15 cellular contexts compared by ENCODE assay signal in the genomic region with DNA sequence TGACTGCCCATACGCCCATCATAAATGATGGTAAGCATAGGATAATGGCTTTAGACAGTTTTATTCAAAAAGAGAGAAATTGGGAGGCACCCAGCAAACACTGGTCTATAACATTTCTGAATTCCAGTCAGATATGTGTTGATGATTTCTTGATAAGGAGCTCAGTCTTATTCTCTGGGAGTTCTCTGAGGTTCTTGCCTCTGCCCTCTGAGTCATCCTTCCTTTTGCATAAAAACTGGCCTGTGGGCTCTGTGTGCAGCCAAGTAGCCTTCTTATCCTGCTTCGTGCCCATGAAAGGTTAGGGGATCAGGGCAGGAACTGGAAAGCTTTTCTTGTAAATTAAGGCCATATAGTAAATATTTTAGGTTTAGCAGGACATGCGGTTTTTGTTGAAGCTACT. TPM values are rescaled to one million over a fixed set of nuclear protein-coding genes. Genes with fewer than 3 reads are reported as not detected.
DNase-seq lines count a peak whose midpoint lies in the region; ATAC-seq and TF ChIP-seq lines count a peak whose summit lies in the region.
"Had no signal": no experiment of that assay in that cellular context is flagged by ENCODE, and none has a peak within 500 bp of the region (broad histone marks: within the 10 kb centered on the region; RNA-seq: fewer than 3 reads in every experiment).

No MANE protein-coding gene starts in this region.

- POLR2A ChIA-PET in SK-N-SH (lab: Yijun Ruan, JAX), result no interaction called here

- H3K4me3 ChIP-seq in GM23248 (0 out of 2 replicates have a peak overlapping the region, but pooled peaks have one; percentile 5), SK-N-SH (ENCODE audit: low read depth in 2 of 2, low read length in 1 of 2) (no peak overlapping the region), thyroid gland (replicated peaks in 1 of 3) (no peak overlapping the region)
- H3K4me3 ChIP-seq: ascending aorta, heart left ventricle had no signal

- peak in 1 of 2 experiments; percentile 28; a peak in 1 of 4 replicates for TF ChIP-seq EP300 in SK-N-SH (IDR thresholded peaks at IDR 0.05; ENCODE audit: borderline replicate concordance in 1 of 2, low read depth in 1 of 2, low read length in 1 of 2)

- H4K20me1 ChIP-seq in GM23248 (ENCODE audit: insufficient read depth) (no peaks in the 10 kb centered on the region), SK-N-SH (ENCODE audit: insufficient read depth) (no peaks in the 10 kb centered on the region)

- ATAC-seq in esophagus mucosa, result no peak
- ATAC-seq: heart left ventricle had no signal

- no peak overlapping the region for H3K9ac ChIP-seq in GM23248
- H3K9ac ChIP-seq in SK-N-SH, result no peak overlapping the region
- H3K9ac ChIP-seq: KMS-11 had no signal

- H3F3A ChIP-seq in GM23248 (ENCODE audit: insufficient read depth) (peaks cover 54% of the 10 kb centered on the region), SK-N-SH (replicated peaks; ENCODE audit: insufficient read depth) (peaks cover 5% of the 10 kb centered on the region)

- peaks cover 35% of the 10 kb centered on the region for H3K4me1 ChIP-seq in GM23248 (ENCODE audit: insufficient read depth)
- peaks cover 0 to 8% of the 10 kb centered on the region in 2 experiments; a peak in 1 of 4 replicates for H3K4me1 ChIP-seq in SK-N-SH (ENCODE audit: control insufficient read depth in 1 of 2, insufficient read depth in 2 of 2, low read depth in 1 of 2, low read length in 1 of 2)
- no peaks in the 10 kb centered on the region for H3K4me1 ChIP-seq in thyroid gland
- H3K4me1 ChIP-seq: ascending aorta had no signal

- 61 to 66% methylated on average over 3 of the region's 3 CpGs for WGBS in GM23248 (ENCODE audit: low coverage in 1 of 2, low lambda C conversion rate in 2 of 2, missing lambda C conversion rate in 2 of 2), 2 experiments
- WGBS in SK-N-SH (ENCODE audit: low lambda C conversion rate), result 42% methylated on average over 3 of the region's 3 CpGs
- WGBS in thyroid gland, 2 donors, result 88 to 95% methylated on average over 3 of the region's 3 CpGs

- DNase-seq in GM23248 (peak; percentile 84), SK-N-SH (no peak), fibroblast of gingiva (ENCODE audit: low read depth) (peak; percentile 26), pulmonary artery endothelial cell (ENCODE audit: low read depth, low spot score) (peak; percentile 66), thyroid gland (no peak), CD1c-positive myeloid dendritic cell (ENCODE audit: extremely low spot score) (no peak), NCI-H524 (lab: John Stamatoyannopoulos, UW) (no peak)
- DNase-seq: DMS53; heart left ventricle; NCI-H446; stimulated activated CD4-positive, alpha-beta T cell treated with anti-CD3 and anti-CD28 coated beads, Interleukin-12 subunit alpha, Interleukin-12 subunit beta, amount 100 ng/mL, for 4 hours; T-helper 1 cell had no signal

- H3K9me2 ChIP-seq in GM23248 (ENCODE audit: insufficient read depth) (no peaks in the 10 kb centered on the region), SK-N-SH (no peaks in the 10 kb centered on the region)

- TF ChIP-seq POLR2A in thyroid gland (IDR thresholded peaks at IDR 0.05), result no peak

- H3K9me3 ChIP-seq in GM23248 (ENCODE audit: low read depth) (no peaks in the 10 kb centered on the region), SK-N-SH (no peaks in the 10 kb centered on the region), thyroid gland (no peaks in the 10 kb centered on the region)
- H3K9me3 ChIP-seq: ascending aorta, heart left ventricle had no signal

- intact Hi-C loops in thyroid gland (cut with DNase I), result no loop called here

- TF ChIP-seq CTCF in SK-N-SH (IDR thresholded peaks at IDR 0.05), result no peak
- TF ChIP-seq CTCF in thyroid gland (IDR thresholded peaks at IDR 0.05), result no peak

- H3K36me3 ChIP-seq in GM23248 (ENCODE audit: low read depth) (peaks cover 44% of the 10 kb centered on the region), SK-N-SH (replicated peaks in 1 of 2; ENCODE audit: control insufficient read depth in 1 of 2, insufficient read depth in 2 of 2, low read length in 1 of 2) (peaks cover 53 to 57% of the 10 kb centered on the region in 2 experiments), thyroid gland (peaks cover 3 to 6% of the 10 kb centered on the region in 2 donors)

- no peak overlapping the region for H2AFZ ChIP-seq in GM23248
- no peak overlapping the region for H2AFZ ChIP-seq in SK-N-SH (ENCODE audit: low read depth)

- in situ Hi-C loops in GM23248 (cut with MboI), result no loop called here

- H3K27ac ChIP-seq in GM23248 (0 out of 2 replicates have a peak overlapping the region, but pooled peaks have one; percentile 7), SK-N-SH (ENCODE audit: low read depth in 2 of 2, low read length in 1 of 2) (peak overlapping the region; percentile 58 to 64; a peak in 3 of 4 replicates), thyroid gland (no peak overlapping the region)
- H3K27ac ChIP-seq: ascending aorta, heart left ventricle, KMS-11 had no signal

- CTCF ChIA-PET in SK-N-SH (lab: Yijun Ruan, JAX), result interaction anchor here (0.6 kb wide), 1 partner anchor 577 kb away, joined by 3 read pairs; no protein-coding TSS in a partner anchor

- H3K27me3 ChIP-seq in GM23248 (replicated peaks; ENCODE audit: insufficient read depth), result no peaks in the 10 kb centered on the region
- H3K27me3 ChIP-seq in SK-N-SH (ENCODE audit: insufficient read depth), result no peaks in the 10 kb centered on the region
- no peaks in the 10 kb centered on the region for H3K27me3 ChIP-seq in thyroid gland
- H3K27me3 ChIP-seq: ascending aorta, heart left ventricle had no signal

- no peak for TF ChIP-seq RAD21 in SK-N-SH (IDR thresholded peaks at IDR 0.05; ENCODE audit: low read length)

- H3K79me2 ChIP-seq in GM23248 (ENCODE audit: insufficient read depth), result no peaks in the 10 kb centered on the region
- no peaks in the 10 kb centered on the region for H3K79me2 ChIP-seq in SK-N-SH (ENCODE audit: insufficient read depth)

- peak overlapping the region; percentile 32 for H3K4me2 ChIP-seq in GM23248 (ENCODE audit: unreplicated experiment)
- peak overlapping the region; percentile 14; the same call in 1 of the 2 replicates for H3K4me2 ChIP-seq in SK-N-SH
- H3K4me2 ChIP-seq: KMS-11 had no signal

TF ChIP-seq in SK-N-SH, 30 proteins besides CTCF, POLR2A, EP300 and RAD21 (continues in another document):
- TF ChIP-seq RFX5 (IDR thresholded peaks at IDR 0.05; ENCODE audit: low read length), result no peak
- TF ChIP-seq RCOR1 (IDR thresholded peaks at IDR 0.05; ENCODE audit: low read length), result no peak
- no peak for TF ChIP-seq GATA2 (CRISPR knock-in tag; IDR thresholded peaks at IDR 0.05)
- TF ChIP-seq SMC3 (IDR thresholded peaks at IDR 0.05; ENCODE audit: low read depth, low read length), result no peak
- TF ChIP-seq, protein P1, sequence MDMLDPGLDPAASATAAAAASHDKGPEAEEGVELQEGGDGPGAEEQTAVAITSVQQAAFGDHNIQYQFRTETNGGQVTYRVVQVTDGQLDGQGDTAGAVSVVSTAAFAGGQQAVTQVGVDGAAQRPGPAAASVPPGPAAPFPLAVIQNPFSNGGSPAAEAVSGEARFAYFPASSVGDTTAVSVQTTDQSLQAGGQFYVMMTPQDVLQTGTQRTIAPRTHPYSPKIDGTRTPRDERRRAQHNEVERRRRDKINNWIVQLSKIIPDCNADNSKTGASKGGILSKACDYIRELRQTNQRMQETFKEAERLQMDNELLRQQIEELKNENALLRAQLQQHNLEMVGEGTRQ (IDR thresholded peaks at IDR 0.05; ENCODE audit: borderline replicate concordance, low read depth, low read length), result no peak
- 0 out of 2 replicates have a peak, but pooled peaks have one; percentile 13 for TF ChIP-seq POLR2AphosphoS5 (IDR thresholded peaks at IDR 0.05; ENCODE audit: low read depth, low read length)
- TF ChIP-seq, protein P2, sequence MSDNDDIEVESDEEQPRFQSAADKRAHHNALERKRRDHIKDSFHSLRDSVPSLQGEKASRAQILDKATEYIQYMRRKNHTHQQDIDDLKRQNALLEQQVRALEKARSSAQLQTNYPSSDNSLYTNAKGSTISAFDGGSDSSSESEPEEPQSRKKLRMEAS (IDR thresholded peaks at IDR 0.05; ENCODE audit: low read depth), result 0 out of 2 replicates have a peak, but pooled peaks have one; percentile 14
- TF ChIP-seq TEAD4 (IDR thresholded peaks at IDR 0.05; ENCODE audit: borderline replicate concordance, insufficient read depth), result peak; percentile 53; the same call in 1 of the 2 replicates
- TF ChIP-seq NRF1 (IDR thresholded peaks at IDR 0.05; ENCODE audit: low read depth, low read length), result no peak
- TF ChIP-seq, protein P3, sequence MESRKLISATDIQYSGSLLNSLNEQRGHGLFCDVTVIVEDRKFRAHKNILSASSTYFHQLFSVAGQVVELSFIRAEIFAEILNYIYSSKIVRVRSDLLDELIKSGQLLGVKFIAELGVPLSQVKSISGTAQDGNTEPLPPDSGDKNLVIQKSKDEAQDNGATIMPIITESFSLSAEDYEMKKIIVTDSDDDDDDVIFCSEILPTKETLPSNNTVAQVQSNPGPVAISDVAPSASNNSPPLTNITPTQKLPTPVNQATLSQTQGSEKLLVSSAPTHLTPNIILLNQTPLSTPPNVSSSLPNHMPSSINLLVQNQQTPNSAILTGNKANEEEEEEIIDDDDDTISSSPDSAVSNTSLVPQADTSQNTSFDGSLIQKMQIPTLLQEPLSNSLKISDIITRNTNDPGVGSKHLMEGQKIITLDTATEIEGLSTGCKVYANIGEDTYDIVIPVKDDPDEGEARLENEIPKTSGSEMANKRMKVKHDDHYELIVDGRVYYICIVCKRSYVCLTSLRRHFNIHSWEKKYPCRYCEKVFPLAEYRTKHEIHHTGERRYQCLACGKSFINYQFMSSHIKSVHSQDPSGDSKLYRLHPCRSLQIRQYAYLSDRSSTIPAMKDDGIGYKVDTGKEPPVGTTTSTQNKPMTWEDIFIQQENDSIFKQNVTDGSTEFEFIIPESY (IDR thresholded peaks at IDR 0.05; ENCODE audit: borderline replicate concordance, low read depth), result no peak
- TF ChIP-seq, protein P4, sequence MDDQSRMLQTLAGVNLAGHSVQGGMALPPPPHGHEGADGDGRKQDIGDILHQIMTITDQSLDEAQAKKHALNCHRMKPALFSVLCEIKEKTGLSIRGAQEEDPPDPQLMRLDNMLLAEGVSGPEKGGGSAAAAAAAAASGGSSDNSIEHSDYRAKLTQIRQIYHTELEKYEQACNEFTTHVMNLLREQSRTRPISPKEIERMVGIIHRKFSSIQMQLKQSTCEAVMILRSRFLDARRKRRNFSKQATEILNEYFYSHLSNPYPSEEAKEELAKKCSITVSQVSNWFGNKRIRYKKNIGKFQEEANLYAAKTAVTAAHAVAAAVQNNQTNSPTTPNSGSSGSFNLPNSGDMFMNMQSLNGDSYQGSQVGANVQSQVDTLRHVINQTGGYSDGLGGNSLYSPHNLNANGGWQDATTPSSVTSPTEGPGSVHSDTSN (IDR thresholded peaks at IDR 0.05), result peak; percentile 67

RNA-seq across cellular contexts. Expression of a gene that starts 48.9 kb away (rescaled TPM):
- 48.4 and 56.1 TPM in 2 replicates for total RNA-seq in GM23248 (2014; rRNA removed; shearing (Covaris generic))
- polyA plus RNA-seq in GM23248 (2016; fragmentation: Nextera tagmentation; extraction: Ambion mirVana) (37.4 and 40.4 TPM in 2 replicates), SK-N-SH (2012; rRNA removed) (29.0 and 38.8 TPM in 2 replicates)
- polyA plus RNA-seq in SK-N-SH (2012; cell fraction: cytosol; rRNA removed), result 38.7 and 39.3 TPM in 2 replicates
- polyA plus RNA-seq in SK-N-SH (2012; cell fraction: nucleus; rRNA removed), result 17.8 and 38.1 TPM in 2 replicates
- total RNA-seq in pulmonary artery endothelial cell (62.1 and 81.7 TPM in 2 replicates), thyroid gland (10 to 100 TPM; 43.8 to 76.0 (median 48.9) TPM), esophagus mucosa (113 TPM)

Comparison
In these comparisons a context has a peak if more than half of its experiments do, and no peak if none do; other contexts are left out.
1. DNase-seq: peak in GM23248 (single experiment), fibroblast of gingiva (single experiment) and pulmonary artery endothelial cell (single experiment); none in SK-N-SH (single experiment), thyroid gland (0 of 2), CD1c-positive myeloid dendritic cell (single experiment) and NCI-H524 (0 of 2).
2. H3K27ac ChIP-seq: peak in GM23248 (single experiment) and SK-N-SH (2 of 2); none in thyroid gland (0 of 3).